In the genomic region with DNA sequence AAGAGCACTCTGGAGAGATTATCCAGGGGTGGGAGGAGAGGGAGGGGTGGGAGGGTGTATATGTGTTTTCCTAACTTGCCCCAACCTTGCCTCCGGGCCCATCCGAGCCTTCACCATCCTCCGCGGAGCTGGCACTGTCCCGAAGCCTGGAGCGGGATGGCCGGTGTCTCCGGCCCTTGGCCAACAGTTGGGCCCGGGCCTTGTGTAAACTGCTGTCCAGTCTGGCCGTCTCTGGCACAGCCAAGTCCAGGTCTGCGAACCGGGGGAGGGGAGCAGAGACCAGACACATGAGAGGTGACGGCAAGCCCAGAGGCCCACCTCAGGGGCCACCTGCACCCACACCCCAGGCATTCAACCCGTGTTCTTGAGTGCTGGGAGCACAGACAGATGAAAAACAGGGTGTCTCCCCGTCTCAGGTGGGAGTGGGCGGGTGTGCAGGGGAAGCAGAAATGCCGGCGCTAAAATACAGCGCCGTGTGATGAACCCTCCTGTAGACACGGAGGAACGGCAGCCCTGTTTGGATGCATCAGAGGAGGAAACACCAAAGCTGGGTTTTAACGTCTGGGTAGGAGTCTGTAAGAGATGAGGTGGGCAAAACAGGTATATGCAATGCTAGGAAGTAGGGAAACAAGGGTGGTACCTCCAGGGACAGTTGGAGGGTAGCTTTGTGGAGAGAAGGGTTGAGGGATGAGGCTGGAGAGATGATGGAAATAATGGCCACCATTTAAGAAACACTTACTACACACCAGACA, we compare ENCODE assay signal across 19 cellular contexts. TPM values are rescaled to one million over a fixed set of nuclear protein-coding genes. Genes with fewer than 3 reads are reported as not detected.
DNase-seq lines count a peak whose midpoint lies in the region; ATAC-seq, FAIRE-seq and TF ChIP-seq lines count a peak whose summit lies in the region.
"Had no signal": no experiment of that assay in that cellular context is flagged by ENCODE, and none has a peak within 500 bp of the region (broad histone marks: within the 10 kb centered on the region; RNA-seq: fewer than 3 reads in every experiment).

No MANE protein-coding gene starts in this region.

- H3K4me3 Mint-ChIP-seq in type B pancreatic cell, result peak overlapping the region; percentile 20

- H4K20me1 ChIP-seq in SK-N-SH (ENCODE audit: insufficient read depth) (no peaks in the 10 kb centered on the region), HepG2 (ENCODE audit: insufficient read depth, low read length) (no peaks in the 10 kb centered on the region)

- POLR2A ChIA-PET in SK-N-SH (lab: Yijun Ruan, JAX), result interaction anchor here (0.6 kb wide), 1 partner anchor 11 kb away, joined by 3 read pairs; no protein-coding TSS in a partner anchor
- POLR2A ChIA-PET in HepG2 (lab: Yijun Ruan, JAX), result interaction anchor here (1.5 kb wide), 1 partner anchor 16 kb away, joined by 4 read pairs; no protein-coding TSS in a partner anchor

- no peaks in the 10 kb centered on the region for H3K9me3 ChIP-seq in SK-N-SH
- no peaks in the 10 kb centered on the region for H3K9me3 ChIP-seq in HepG2 (ENCODE audit: low read length)
- H3K9me3 ChIP-seq: HAP-1 had no signal

- TF ChIP-seq CTCF in SK-N-SH (IDR thresholded peaks at IDR 0.05), result no peak
- TF ChIP-seq CTCF in HepG2 (CRISPR knock-in tag; IDR thresholded peaks at IDR 0.05), result no peak
- no peak for TF ChIP-seq CTCF in type B pancreatic cell (conservative IDR thresholded peaks at IDR 0.05)

- no peaks in the 10 kb centered on the region for H3F3A ChIP-seq in SK-N-SH (replicated peaks; ENCODE audit: insufficient read depth)

- no peak for DNase-seq in SK-N-SH
- peak in 20 of 61 donors; percentile 20 to 71 (median 37) for DNase-seq in caudate nucleus (lab: John Stamatoyannopoulos, UW)
- DNase-seq in HepG2 (ENCODE audit: low spot score), result no peak
- DNase-seq in type B pancreatic cell (ENCODE audit: extremely low spot score, unreplicated experiment), result no peak
- no peak for DNase-seq in DMS 273 (lab: John Stamatoyannopoulos, UW; ENCODE audit: unreplicated experiment)
- no peak for DNase-seq in hippocampal formation (lab: John Stamatoyannopoulos, UW)
- DNase-seq: EL, NCI-H1105, NCI-H1694, NCI-H510A treated with DMSO at 0.1 percent for 48 hours, NCI-H774, SHP77 treated with DMSO at 0.1 percent for 48 hours had no signal

- no peak for TF ChIP-seq RAD21 in SK-N-SH (IDR thresholded peaks at IDR 0.05; ENCODE audit: low read length)
- no peak for TF ChIP-seq RAD21 in HepG2 (CRISPR knock-in tag; IDR thresholded peaks at IDR 0.05)

- ATAC-seq in SK-N-SH treated with all-trans-retinoic acid at 6 μM for 48 hours, result no peak
- peak; percentile 23 for ATAC-seq in HepG2
- no peak for ATAC-seq in HG03460 (IDR thresholded peaks at IDR 0.05; ENCODE audit: unreplicated experiment)

- H3K4me2 ChIP-seq in SK-N-SH (no peak overlapping the region), HepG2 (ENCODE audit: low read depth, low read length) (0 out of 2 replicates have a peak overlapping the region, but pooled peaks have one; percentile 28)

- TF ChIP-seq EP300 in SK-N-SH (IDR thresholded peaks at IDR 0.05; ENCODE audit: borderline replicate concordance in 1 of 2, low read depth in 1 of 2, low read length in 1 of 2) (no peak), HepG2 (IDR thresholded peaks at IDR 0.05; ENCODE audit: low read depth in 2 of 2, low read length in 2 of 2) (no peak), HepG2 (CRISPR knock-in tag; IDR thresholded peaks at IDR 0.05; ENCODE audit: borderline replicate concordance) (no peak)

- no peaks in the 10 kb centered on the region for H3K36me3 ChIP-seq in SK-N-SH (replicated peaks in 1 of 2; ENCODE audit: control insufficient read depth in 1 of 2, insufficient read depth in 2 of 2, low read length in 1 of 2)
- no peaks in the 10 kb centered on the region for H3K36me3 ChIP-seq in HepG2 (replicated peaks in 1 of 2; ENCODE audit: control insufficient read depth in 1 of 2, insufficient read depth in 2 of 2, low read length in 2 of 2)
- H3K36me3 ChIP-seq: HAP-1 had no signal

- in situ Hi-C loops in HepG2 (cut with HindIII; ENCODE audit: extremely low pct_ligation_motif_present, low pct_unique_long_range_greater_than_20kb), result loop anchor here (5.0 kb wide), 1 partner anchor 44 kb away; no protein-coding TSS in a partner anchor

- CTCF ChIA-PET in SK-N-SH (lab: Yijun Ruan, JAX), result interaction anchor here (0.6 to 16.3 kb wide), 12 partner anchors 9 to 178 kb away, joined by 3 to 297 read pairs (median 3); a partner anchor contains a TSS
- CTCF ChIA-PET in HepG2 (lab: Yijun Ruan, JAX; ENCODE audit: low intra/inter-chr PET ratio, low total read pairs), result no interaction called here

- no peaks in the 10 kb centered on the region for H3K36me3 Mint-ChIP-seq in type B pancreatic cell

- no peaks in the 10 kb centered on the region for H3K9me3 Mint-ChIP-seq in type B pancreatic cell

- peaks cover 43% of the 10 kb centered on the region for H3K27me3 Mint-ChIP-seq in type B pancreatic cell

- H3K9ac ChIP-seq in SK-N-SH (no peak overlapping the region), HepG2 (ENCODE audit: insufficient read depth, low read depth, low read length) (no peak overlapping the region)

- H3K27ac Mint-ChIP-seq in type B pancreatic cell, result no peak overlapping the region

- H2AFZ ChIP-seq in SK-N-SH (ENCODE audit: low read depth) (no peak overlapping the region), HepG2 (ENCODE audit: low read length) (no peak overlapping the region)

- FAIRE-seq in HepG2 (lab: Jason Lieb, UNC), result no peak
- FAIRE-seq: GM12891, GM18507, RCC 7860 had no signal

- H3K27me3 ChIP-seq in SK-N-SH (ENCODE audit: insufficient read depth), result no peaks in the 10 kb centered on the region
- peaks cover 1 to 48% of the 10 kb centered on the region in 2 experiments; a peak in 4 of 5 replicates for H3K27me3 ChIP-seq in HepG2 (ENCODE audit: control insufficient read depth in 1 of 2, insufficient read depth in 2 of 2, low read length in 2 of 2)

- 88% methylated on average over 23 of the region's 23 CpGs for WGBS in SK-N-SH (ENCODE audit: low lambda C conversion rate)
- 25% methylated on average over 13 of the region's 23 CpGs for WGBS in HepG2 (ENCODE audit: low lambda C conversion rate)

- H3K4me1 Mint-ChIP-seq in type B pancreatic cell (ENCODE audit: unreplicated experiment), result peaks cover 14% of the 10 kb centered on the region

- H3K79me2 ChIP-seq in SK-N-SH (ENCODE audit: insufficient read depth) (no peaks in the 10 kb centered on the region), HepG2 (ENCODE audit: insufficient read depth, low read length) (no peaks in the 10 kb centered on the region)

- no peaks in the 10 kb centered on the region; a peak in 1 of 4 replicates for H3K4me1 ChIP-seq in SK-N-SH (ENCODE audit: control insufficient read depth in 1 of 2, insufficient read depth in 2 of 2, low read depth in 1 of 2, low read length in 1 of 2)
- peaks cover 63% of the 10 kb centered on the region for H3K4me1 ChIP-seq in HepG2 (ENCODE audit: insufficient read depth, low read length)

- H3K27ac ChIP-seq in SK-N-SH (ENCODE audit: low read depth in 2 of 2, low read length in 1 of 2), result no peak overlapping the region
- peak overlapping the region; percentile 1 for H3K27ac ChIP-seq in caudate nucleus (ENCODE audit: low read depth, low read length)
- H3K27ac ChIP-seq in HepG2 (ENCODE audit: extremely low read length, insufficient read depth, low read length), result no peak overlapping the region
- H3K27ac ChIP-seq: 22Rv1 had no signal

- intact Hi-C loops in HepG2 (cut with micrococcal nuclease; ENCODE audit: unreplicated experiment), result loop anchor here (1.0 kb wide), 1 partner anchor 43 kb away; no protein-coding TSS in a partner anchor

- no peak overlapping the region for H3K4me3 ChIP-seq in SK-N-SH (ENCODE audit: low read depth in 2 of 2, low read length in 1 of 2)
- H3K4me3 ChIP-seq in HepG2 (replicated peaks in 1 of 3; ENCODE audit: insufficient read depth in 1 of 3, low read depth in 2 of 3, low read length in 3 of 3), result no peak overlapping the region; a peak in 1 of 6 replicates
- H3K4me3 ChIP-seq: HAP-1 had no signal

- H3K9me2 ChIP-seq in SK-N-SH, result no peaks in the 10 kb centered on the region

- no peak for TF ChIP-seq POLR2A in HepG2 (IDR thresholded peaks at IDR 0.05; ENCODE audit: insufficient read depth in 1 of 2, low read depth in 2 of 2, low read length in 2 of 2)

- no TSS peak for BruUV-seq in HepG2 (replicated peaks; lab: Mats Ljungman, UMichigan)

RNA-seq across cellular contexts. Expression of a gene that starts 11.7 kb away (rescaled TPM):
- polyA plus RNA-seq in SK-N-SH (2012; rRNA removed), result 2.8 and 3.4 TPM in 2 replicates
- 1.2 and 2.0 TPM in 2 replicates for polyA plus RNA-seq in SK-N-SH (2012; cell fraction: cytosol; rRNA removed)
- 12.4 and 16.5 TPM in 2 replicates for polyA plus RNA-seq in SK-N-SH (2012; cell fraction: nucleus; rRNA removed)
- total RNA-seq in HepG2 (2016; rRNA removed; fragmentation: Illumina TruSeq; extraction: Trizol), result 0.07 TPM in 1 of 2 replicates, not detected in the other
- total RNA-seq in HepG2 (2016; cell fraction: cytosol; rRNA removed; fragmentation: Illumina TruSeq; extraction: Trizol; ENCODE audit: low read depth), result 0.18 and 0.20 TPM in 2 replicates
- total RNA-seq in HepG2 (2016; cell fraction: insoluble cytoplasmic fraction; rRNA removed; fragmentation: Illumina TruSeq; extraction: Trizol), result 0.04 TPM in 1 of 2 replicates, not detected in the other
- 0.09 and 0.14 TPM in 2 replicates for total RNA-seq in HepG2 (2016; cell fraction: membrane; rRNA removed; fragmentation: Illumina TruSeq; extraction: Trizol)
- total RNA-seq in HepG2 (2016; cell fraction: nucleus; rRNA removed; fragmentation: Illumina TruSeq; extraction: Trizol), result 0.09 TPM in 2 replicates
- 0.22 TPM in 1 of 2 replicates, not detected in the other for polyA plus RNA-seq in HepG2 (2011; rRNA removed)
- 0.01 and 0.04 TPM in 2 replicates for polyA plus RNA-seq in HepG2 (2011; cell fraction: cytosol; rRNA removed)
- 0.24 and 0.29 TPM in 2 replicates for polyA plus RNA-seq in HepG2 (2011; cell fraction: nucleus; rRNA removed)
- 0.08 and 0.11 TPM in 2 replicates for polyA plus RNA-seq in HepG2 (2012)
- not detected in 2 replicates for polyA plus RNA-seq in HepG2 (2016; cell fraction: cytosol; fragmentation: Illumina TruSeq; extraction: Trizol; ENCODE audit: low read depth)
- polyA plus RNA-seq in HepG2 (2016; cell fraction: insoluble cytoplasmic fraction; fragmentation: Illumina TruSeq; extraction: Trizol; ENCODE audit: low read depth), result 0.16 TPM in 1 of 2 replicates, not detected in the other
- polyA plus RNA-seq in HepG2 (2016; cell fraction: membrane; fragmentation: Illumina TruSeq; extraction: Trizol; ENCODE audit: low read depth), result 0.19 TPM in 2 replicates
- 0.53 TPM in 1 of 2 replicates, not detected in the other for polyA plus RNA-seq in HepG2 (2016; cell fraction: nucleus; fragmentation: Illumina TruSeq; extraction: Trizol; ENCODE audit: insufficient read depth, low read depth)
- polyA minus RNA-seq in HepG2 (2011; rRNA and poly(A)+ RNA removed; ENCODE audit: low replicate concordance), result 0.28 and 0.30 TPM in 2 replicates
- 0.09 and 0.20 TPM in 2 replicates for polyA minus RNA-seq in HepG2 (2011; cell fraction: cytosol; rRNA and poly(A)+ RNA removed)
- 0.39 and 0.99 TPM in 2 replicates for polyA minus RNA-seq in HepG2 (2011; cell fraction: nucleus; rRNA and poly(A)+ RNA removed)
- 2.2 and 14.1 TPM in 2 replicates for total RNA-seq in type B pancreatic cell (ENCODE audit: low replicate concordance)

RNA-seq across cellular contexts. Expression of a gene that starts 23.1 kb away (rescaled TPM):
- polyA plus RNA-seq in SK-N-SH (2012; rRNA removed) (96.1 and 124 TPM in 2 replicates), HepG2 (2011; rRNA removed) (59.7 and 66.6 TPM in 2 replicates)
- 41.5 and 62.1 TPM in 2 replicates for polyA plus RNA-seq in SK-N-SH (2012; cell fraction: cytosol; rRNA removed)
- polyA plus RNA-seq in SK-N-SH (2012; cell fraction: nucleus; rRNA removed), result 123 and 147 TPM in 2 replicates
- total RNA-seq in HepG2 (2016; rRNA removed; fragmentation: Illumina TruSeq; extraction: Trizol) (18.5 and 19.2 TPM in 2 replicates), type B pancreatic cell (ENCODE audit: low replicate concordance) (29.9 and 44.9 TPM in 2 replicates)
- 6.4 and 13.9 TPM in 2 replicates for total RNA-seq in HepG2 (2016; cell fraction: cytosol; rRNA removed; fragmentation: Illumina TruSeq; extraction: Trizol; ENCODE audit: low read depth)
- 16.2 and 19.8 TPM in 2 replicates for total RNA-seq in HepG2 (2016; cell fraction: insoluble cytoplasmic fraction; rRNA removed; fragmentation: Illumina TruSeq; extraction: Trizol)
- 10.9 and 11.9 TPM in 2 replicates for total RNA-seq in HepG2 (2016; cell fraction: membrane; rRNA removed; fragmentation: Illumina TruSeq; extraction: Trizol)
- 10.9 and 12.5 TPM in 2 replicates for total RNA-seq in HepG2 (2016; cell fraction: nucleus; rRNA removed; fragmentation: Illumina TruSeq; extraction: Trizol)
- polyA plus RNA-seq in HepG2 (2011; cell fraction: cytosol; rRNA removed), result 33.2 and 46.3 TPM in 2 replicates
- polyA plus RNA-seq in HepG2 (2011; cell fraction: nucleus; rRNA removed), result 86.5 and 102 TPM in 2 replicates
- 17.2 and 27.4 TPM in 2 replicates for polyA plus RNA-seq in HepG2 (2012)
- polyA plus RNA-seq in HepG2 (2016; cell fraction: cytosol; fragmentation: Illumina TruSeq; extraction: Trizol; ENCODE audit: low read depth), result 9.3 and 10.8 TPM in 2 replicates
- polyA plus RNA-seq in HepG2 (2016; cell fraction: insoluble cytoplasmic fraction; fragmentation: Illumina TruSeq; extraction: Trizol; ENCODE audit: low read depth), result 22.3 and 32.8 TPM in 2 replicates
- 12.0 and 14.3 TPM in 2 replicates for polyA plus RNA-seq in HepG2 (2016; cell fraction: membrane; fragmentation: Illumina TruSeq; extraction: Trizol; ENCODE audit: low read depth)
- polyA plus RNA-seq in HepG2 (2016; cell fraction: nucleus; fragmentation: Illumina TruSeq; extraction: Trizol; ENCODE audit: insufficient read depth, low read depth), result 21.9 and 24.6 TPM in 2 replicates
- 111 and 113 TPM in 2 replicates for polyA minus RNA-seq in HepG2 (2011; rRNA and poly(A)+ RNA removed; ENCODE audit: low replicate concordance)
- polyA minus RNA-seq in HepG2 (2011; cell fraction: cytosol; rRNA and poly(A)+ RNA removed), result 22.7 and 28.5 TPM in 2 replicates
- polyA minus RNA-seq in HepG2 (2011; cell fraction: nucleus; rRNA and poly(A)+ RNA removed), result 44.5 and 48.7 TPM in 2 replicates

RNA-seq across cellular contexts. Expression of a gene that starts 32.2 kb away (rescaled TPM):
- polyA plus RNA-seq in SK-N-SH (2012; rRNA removed) (26.9 and 35.2 TPM in 2 replicates), HepG2 (2011; rRNA removed) (8.7 and 9.4 TPM in 2 replicates)
- polyA plus RNA-seq in SK-N-SH (2012; cell fraction: cytosol; rRNA removed), result 19.8 and 24.9 TPM in 2 replicates
- polyA plus RNA-seq in SK-N-SH (2012; cell fraction: nucleus; rRNA removed), result 65.0 and 65.1 TPM in 2 replicates
- total RNA-seq in HepG2 (2016; rRNA removed; fragmentation: Illumina TruSeq; extraction: Trizol) (11.0 and 15.8 TPM in 2 replicates), type B pancreatic cell (ENCODE audit: low replicate concordance) (45.6 and 51.5 TPM in 2 replicates)
- total RNA-seq in HepG2 (2016; cell fraction: cytosol; rRNA removed; fragmentation: Illumina TruSeq; extraction: Trizol; ENCODE audit: low read depth), result 1.3 and 1.6 TPM in 2 replicates
- 8.3 and 16.2 TPM in 2 replicates for total RNA-seq in HepG2 (2016; cell fraction: insoluble cytoplasmic fraction; rRNA removed; fragmentation: Illumina TruSeq; extraction: Trizol)
- 7.0 and 7.3 TPM in 2 replicates for total RNA-seq in HepG2 (2016; cell fraction: membrane; rRNA removed; fragmentation: Illumina TruSeq; extraction: Trizol)
- total RNA-seq in HepG2 (2016; cell fraction: nucleus; rRNA removed; fragmentation: Illumina TruSeq; extraction: Trizol), result 10.9 and 13.5 TPM in 2 replicates
- polyA plus RNA-seq in HepG2 (2011; cell fraction: cytosol; rRNA removed), result 7.4 and 9.0 TPM in 2 replicates
- polyA plus RNA-seq in HepG2 (2011; cell fraction: nucleus; rRNA removed), result 13.1 and 16.4 TPM in 2 replicates
- polyA plus RNA-seq in HepG2 (2012), result 9.8 and 11.6 TPM in 2 replicates
- 1.2 and 1.4 TPM in 2 replicates for polyA plus RNA-seq in HepG2 (2016; cell fraction: cytosol; fragmentation: Illumina TruSeq; extraction: Trizol; ENCODE audit: low read depth)
- polyA plus RNA-seq in HepG2 (2016; cell fraction: insoluble cytoplasmic fraction; fragmentation: Illumina TruSeq; extraction: Trizol; ENCODE audit: low read depth), result 14.2 and 17.2 TPM in 2 replicates
- 7.2 TPM in 2 replicates for polyA plus RNA-seq in HepG2 (2016; cell fraction: membrane; fragmentation: Illumina TruSeq; extraction: Trizol; ENCODE audit: low read depth)
- 35.0 and 35.2 TPM in 2 replicates for polyA plus RNA-seq in HepG2 (2016; cell fraction: nucleus; fragmentation: Illumina TruSeq; extraction: Trizol; ENCODE audit: insufficient read depth, low read depth)
- polyA minus RNA-seq in HepG2 (2011; rRNA and poly(A)+ RNA removed; ENCODE audit: low replicate concordance), result 15.4 and 32.3 TPM in 2 replicates
- 7.3 and 11.8 TPM in 2 replicates for polyA minus RNA-seq in HepG2 (2011; cell fraction: cytosol; rRNA and poly(A)+ RNA removed)
- polyA minus RNA-seq in HepG2 (2011; cell fraction: nucleus; rRNA and poly(A)+ RNA removed), result 7.8 and 9.3 TPM in 2 replicates

RNA-seq across cellular contexts. Expression of a gene that starts 47.6 kb away (rescaled TPM):
- polyA plus RNA-seq in SK-N-SH (2012; rRNA removed) (0.29 TPM in 1 of 2 replicates, not detected in the other), HepG2 (2011; rRNA removed) (not detected in 2 replicates)
- 0.04 and 0.07 TPM in 2 replicates for polyA plus RNA-seq in SK-N-SH (2012; cell fraction: cytosol; rRNA removed)
- 0.11 and 0.15 TPM in 2 replicates for polyA plus RNA-seq in SK-N-SH (2012; cell fraction: nucleus; rRNA removed)
- total RNA-seq in HepG2 (2016; rRNA removed; fragmentation: Illumina TruSeq; extraction: Trizol) (not detected in 2 replicates), type B pancreatic cell (ENCODE audit: low replicate concordance) (0.72 TPM in 1 of 2 replicates, not detected in the other)
- not detected in 2 replicates for total RNA-seq in HepG2 (2016; cell fraction: cytosol; rRNA removed; fragmentation: Illumina TruSeq; extraction: Trizol; ENCODE audit: low read depth)
- total RNA-seq in HepG2 (2016; cell fraction: insoluble cytoplasmic fraction; rRNA removed; fragmentation: Illumina TruSeq; extraction: Trizol), result not detected in 2 replicates
- total RNA-seq in HepG2 (2016; cell fraction: membrane; rRNA removed; fragmentation: Illumina TruSeq; extraction: Trizol), result not detected in 2 replicates
- not detected in 2 replicates for total RNA-seq in HepG2 (2016; cell fraction: nucleus; rRNA removed; fragmentation: Illumina TruSeq; extraction: Trizol)
- not detected in 2 replicates for polyA plus RNA-seq in HepG2 (2011; cell fraction: cytosol; rRNA removed)
- 0.42 TPM in 1 of 2 replicates, not detected in the other for polyA plus RNA-seq in HepG2 (2011; cell fraction: nucleus; rRNA removed)
- not detected in 2 replicates for polyA plus RNA-seq in HepG2 (2012)
- polyA plus RNA-seq in HepG2 (2016; cell fraction: cytosol; fragmentation: Illumina TruSeq; extraction: Trizol; ENCODE audit: low read depth), result not detected in 2 replicates
- not detected in 2 replicates for polyA plus RNA-seq in HepG2 (2016; cell fraction: insoluble cytoplasmic fraction; fragmentation: Illumina TruSeq; extraction: Trizol; ENCODE audit: low read depth)
- not detected in 2 replicates for polyA plus RNA-seq in HepG2 (2016; cell fraction: membrane; fragmentation: Illumina TruSeq; extraction: Trizol; ENCODE audit: low read depth)
- not detected in 2 replicates for polyA plus RNA-seq in HepG2 (2016; cell fraction: nucleus; fragmentation: Illumina TruSeq; extraction: Trizol; ENCODE audit: insufficient read depth, low read depth)
- 0.19 TPM in 1 of 2 replicates, not detected in the other for polyA minus RNA-seq in HepG2 (2011; rRNA and poly(A)+ RNA removed; ENCODE audit: low replicate concordance)
- not detected in 2 replicates for polyA minus RNA-seq in HepG2 (2011; cell fraction: cytosol; rRNA and poly(A)+ RNA removed)
- not detected in 2 replicates for polyA minus RNA-seq in HepG2 (2011; cell fraction: nucleus; rRNA and poly(A)+ RNA removed)
